8 cellular contexts compared by ENCODE assay signal in genomic region chr2:100416397-100416938, GRCh38. TPM values are rescaled to one million over a fixed set of nuclear protein-coding genes. Genes with fewer than 3 reads are reported as not detected.
A peak's percentile ranks its signal among the peaks of the same experiment; 100 is the strongest.
DNase-seq lines count a peak whose midpoint lies in the region; ATAC-seq and TF ChIP-seq lines count a peak whose summit lies in the region.

No MANE protein-coding gene starts in this region.

- dilution Hi-C loops in IMR-90 (cut with HindIII; ENCODE audit: low sequenced_read_pairs, unreplicated experiment) = no loop called here

- no peak overlapping the region for H2BK120ac ChIP-seq in IMR-90 (ENCODE audit: low read depth, low read length)

- H3K27me3 ChIP-seq in ACC112 (ENCODE audit: insufficient read depth, low read length) (no peaks in the 10 kb centered on the region), IMR-90 (ENCODE audit: control insufficient read depth, insufficient read depth, low read length) (peaks cover 7% of the 10 kb centered on the region; the same call in 1 of the 2 replicates), mucosa of rectum (ENCODE audit: control insufficient read depth in 2 of 2, insufficient read depth in 2 of 2, low read length in 2 of 2) (peaks cover 6 to 9% of the 10 kb centered on the region in 2 donors)

- 5% methylated on average over 4 of the region's 6 CpGs; no CpG with 5 or more reads in 1 of the 2 experiments for WGBS in IMR-90 (ENCODE audit: extremely low coverage in 2 of 2, insufficient read length in 1 of 2), 2 experiments

- H2BK5ac ChIP-seq in IMR-90 (ENCODE audit: low read depth, low read length, poor library complexity, severe bottlenecking) = no peak overlapping the region

- H3K18ac ChIP-seq in IMR-90 (ENCODE audit: low read depth, low read length) = no peak overlapping the region

- peaks cover 0 to 9% of the 10 kb centered on the region in 2 experiments; a peak in 2 of 4 replicates for H3K79me1 ChIP-seq in IMR-90 (ENCODE audit: low read depth in 1 of 2, low read length in 2 of 2)

- no TSS peak for BruUV-seq in IMR-90 (replicated peaks; lab: Mats Ljungman, UMichigan)

- no peak for DNase-seq in IMR-90
- no peak for DNase-seq in choroid plexus epithelial cell (ENCODE audit: low read depth)
- no peak for DNase-seq in activated effector memory CD4-positive, alpha-beta T cell treated with anti-CD3 and anti-CD28 coated beads, Interleukin-2, amount 50 U/mL, for 16 hours
- DNase-seq in HPDE6-E6E7 (ENCODE audit: extremely low spot score) = no peak

- POLR2A ChIA-PET in IMR-90 (lab: Charles Lee; ENCODE audit: unreplicated experiment) = interaction anchor here (0.5 kb wide), 1 partner anchor 128 kb away, joined by 5 read pairs; no protein-coding TSS in a partner anchor

- no peaks in the 10 kb centered on the region for H3K36me3 ChIP-seq in ACC112 (ENCODE audit: insufficient read depth, low read length)
- peaks cover 2% of the 10 kb centered on the region for H3K36me3 ChIP-seq in IMR-90 (ENCODE audit: control insufficient read depth, insufficient read depth, low read length)
- no peaks in the 10 kb centered on the region for H3K36me3 ChIP-seq in mucosa of rectum (ENCODE audit: control insufficient read depth in 2 of 2, insufficient read depth in 2 of 2, low read length in 2 of 2)

- TF ChIP-seq POLR2A in IMR-90 (IDR thresholded peaks at IDR 0.05; ENCODE audit: low read depth, low read length) = no peak

- peak overlapping the region; percentile 91 for H3K4me2 ChIP-seq in IMR-90 (ENCODE audit: low read depth, low read length)

- peak overlapping the region; percentile 1 to 93; a peak in 3 of 4 replicates for H4K8ac ChIP-seq in IMR-90 (ENCODE audit: low read depth in 2 of 2, low read length in 2 of 2)

- H3K27ac ChIP-seq in ACC112 (ENCODE audit: low read depth, low read length) = no peak overlapping the region
- no peak overlapping the region for H3K27ac ChIP-seq in IMR-90 (ENCODE audit: insufficient read depth, low read length)
- no peak overlapping the region for H3K27ac ChIP-seq in mucosa of rectum (ENCODE audit: low read depth in 2 of 2, low read length in 2 of 2)

- peak overlapping the region; percentile 38 for H2AK9ac ChIP-seq in IMR-90 (replicated peaks; ENCODE audit: low read depth, low read length, poor library complexity)

- no peak overlapping the region for H2BK15ac ChIP-seq in IMR-90 (ENCODE audit: low read depth, low read length)

- H3K4ac ChIP-seq in IMR-90 (ENCODE audit: low read depth, low read length) = peak overlapping the region; percentile 43

- peaks cover 6% of the 10 kb centered on the region for H3K79me2 ChIP-seq in ACC112 (ENCODE audit: control insufficient read depth, insufficient read depth, low read length, unreplicated experiment)

- no peak for ATAC-seq in IMR-90 (ENCODE audit: low read depth)
- ATAC-seq in HG03442 (IDR thresholded peaks at IDR 0.05; ENCODE audit: unreplicated experiment) = no peak
- no peak for ATAC-seq in HG03378 (IDR thresholded peaks at IDR 0.05; ENCODE audit: unreplicated experiment)

- H2AK5ac ChIP-seq in IMR-90 (ENCODE audit: low read depth, low read length) = no peak overlapping the region

- H3K4me3 ChIP-seq in ACC112 (ENCODE audit: low read depth, low read length) (peak overlapping the region; percentile 89), IMR-90 (ENCODE audit: insufficient read depth, low read depth, low read length) (peak overlapping the region; percentile 64), choroid plexus epithelial cell (ENCODE audit: low read depth, low read length) (peak overlapping the region; percentile 78), mucosa of rectum (ENCODE audit: low read length in 2 of 2) (peak overlapping the region; percentile 55 to 80)

- H3K14ac ChIP-seq in IMR-90 (replicated peaks; ENCODE audit: low read depth, low read length) = peak overlapping the region; percentile 86

- no peaks in the 10 kb centered on the region for H3K9me1 ChIP-seq in IMR-90 (ENCODE audit: insufficient read depth, low read length)

- no peak for TF ChIP-seq CTCF in IMR-90 (conservative IDR thresholded peaks at IDR 0.05; ENCODE audit: low read depth, low read length)
- TF ChIP-seq CTCF in choroid plexus epithelial cell (conservative IDR thresholded peaks at IDR 0.05; ENCODE audit: low read depth, low read length) = no peak

- CTCF ChIA-PET in IMR-90 (lab: Yijun Ruan, JAX) = no interaction called here

- H3K4me1 ChIP-seq in ACC112 (ENCODE audit: control insufficient read depth, insufficient read depth, low read length, unreplicated experiment) = peaks cover 6% of the 10 kb centered on the region
- H3K4me1 ChIP-seq in IMR-90 (ENCODE audit: control insufficient read depth, insufficient read depth, low read length) = no peaks in the 10 kb centered on the region
- H3K4me1 ChIP-seq in mucosa of rectum (ENCODE audit: control insufficient read depth in 2 of 2, insufficient read depth in 2 of 2, low read length in 2 of 2) = peaks cover 3 to 7% of the 10 kb centered on the region in 2 donors

- H2BK20ac ChIP-seq in IMR-90 (ENCODE audit: low read depth, low read length) = no peak overlapping the region

- no peak overlapping the region for H4K91ac ChIP-seq in IMR-90 (ENCODE audit: insufficient read depth, low read depth, low read length)

- TF ChIP-seq RAD21 in IMR-90 (IDR thresholded peaks at IDR 0.05; ENCODE audit: low read length) = no peak

- no peaks in the 10 kb centered on the region for H4K20me1 ChIP-seq in IMR-90 (ENCODE audit: insufficient read depth, low read length)

- peak overlapping the region; percentile 98 for H3K23ac ChIP-seq in IMR-90 (ENCODE audit: low read depth, low read length)

- no peak overlapping the region; the same call in 1 of the 2 replicates for H3K56ac ChIP-seq in IMR-90 (ENCODE audit: extremely low read depth, insufficient read depth, low read length)

- H4K5ac ChIP-seq in IMR-90 (ENCODE audit: low read depth, low read length) = no peak overlapping the region

- H3K9ac ChIP-seq in IMR-90 (ENCODE audit: low read depth, low read length) (peak overlapping the region; percentile 68), mucosa of rectum (ENCODE audit: low read depth in 1 of 2, low read length in 2 of 2) (peak overlapping the region; percentile 42 to 57)

- H3K9me3 ChIP-seq in IMR-90 (ENCODE audit: control insufficient read depth, insufficient read depth, low read length) = no peaks in the 10 kb centered on the region
- H3K9me3 ChIP-seq in mucosa of rectum (ENCODE audit: control insufficient read depth in 2 of 2, low read length in 2 of 2) = no peaks in the 10 kb centered on the region

- H2AFZ ChIP-seq in ACC112 (ENCODE audit: low read length, unreplicated experiment) (peak overlapping the region; percentile 98), IMR-90 (replicated peaks; ENCODE audit: low read length, poor library complexity) (peak overlapping the region; percentile 95)

- intact Hi-C loops in IMR-90 (cut with micrococcal nuclease) = no loop called here

- in situ Hi-C loops in IMR-90 (cut with MboI; ENCODE audit: low sequenced_read_pairs) = no loop called here

TF ChIP-seq in IMR-90, 13 proteins besides CTCF, POLR2A, EP300 and RAD21:
- TF ChIP-seq MAFK (IDR thresholded peaks at IDR 0.05; ENCODE audit: low read depth, low read length) (no peak), ELK1 (IDR thresholded peaks at IDR 0.05; ENCODE audit: borderline replicate concordance, low read depth, low read length) (no peak), FOS (IDR thresholded peaks at IDR 0.05; ENCODE audit: low read depth, low read length) (no peak), USF2 (IDR thresholded peaks at IDR 0.05; ENCODE audit: low read depth, low read length) (no peak), SMC3 (IDR thresholded peaks at IDR 0.05; ENCODE audit: low read depth, low read length) (no peak), MAZ (IDR thresholded peaks at IDR 0.05; ENCODE audit: borderline replicate concordance, low read depth, low read length) (no peak), CEBPB (IDR thresholded peaks at IDR 0.05; ENCODE audit: low read depth, low read length) (no peak), RCOR1 (IDR thresholded peaks at IDR 0.05; ENCODE audit: insufficient replicate concordance, low read length) (no peak), MXI1 (IDR thresholded peaks at IDR 0.05; ENCODE audit: borderline replicate concordance, low read depth, low read length) (no peak), RFX5 (IDR thresholded peaks at IDR 0.05; ENCODE audit: low read depth, low read length) (no peak), NFE2L2 (IDR thresholded peaks at IDR 0.05; ENCODE audit: low read depth, low read length) (no peak)
TF ChIP-seq in IMR-90: peak in this region for 0.

RNA-seq across cellular contexts. Expression of gene CHST10, which starts 1.0 kb away (rescaled TPM):
- total RNA-seq in IMR-90 (2012; rRNA removed) = 8.3 and 8.6 TPM in 2 replicates
- polyA plus RNA-seq in IMR-90 (2012; rRNA removed) = 6.4 and 6.9 TPM in 2 replicates
- 3.8 and 9.5 TPM in 2 replicates for polyA plus RNA-seq in IMR-90 (2012; cell fraction: cytosol; rRNA removed)
- polyA plus RNA-seq in IMR-90 (2012; cell fraction: nucleus; rRNA removed; ENCODE audit: low replicate concordance) = 6.1 and 9.1 TPM in 2 replicates

RNA-seq across cellular contexts. Expression of gene NMS, which starts 53.8 kb away (rescaled TPM):
- not detected in 2 replicates for total RNA-seq in IMR-90 (2012; rRNA removed)
- not detected in 2 replicates for polyA plus RNA-seq in IMR-90 (2012; rRNA removed)
- polyA plus RNA-seq in IMR-90 (2012; cell fraction: cytosol; rRNA removed) = not detected in 2 replicates
- polyA plus RNA-seq in IMR-90 (2012; cell fraction: nucleus; rRNA removed; ENCODE audit: low replicate concordance) = not detected in 2 replicates
